ENCODE assay signal across 10 cellular contexts in the genomic region with DNA sequence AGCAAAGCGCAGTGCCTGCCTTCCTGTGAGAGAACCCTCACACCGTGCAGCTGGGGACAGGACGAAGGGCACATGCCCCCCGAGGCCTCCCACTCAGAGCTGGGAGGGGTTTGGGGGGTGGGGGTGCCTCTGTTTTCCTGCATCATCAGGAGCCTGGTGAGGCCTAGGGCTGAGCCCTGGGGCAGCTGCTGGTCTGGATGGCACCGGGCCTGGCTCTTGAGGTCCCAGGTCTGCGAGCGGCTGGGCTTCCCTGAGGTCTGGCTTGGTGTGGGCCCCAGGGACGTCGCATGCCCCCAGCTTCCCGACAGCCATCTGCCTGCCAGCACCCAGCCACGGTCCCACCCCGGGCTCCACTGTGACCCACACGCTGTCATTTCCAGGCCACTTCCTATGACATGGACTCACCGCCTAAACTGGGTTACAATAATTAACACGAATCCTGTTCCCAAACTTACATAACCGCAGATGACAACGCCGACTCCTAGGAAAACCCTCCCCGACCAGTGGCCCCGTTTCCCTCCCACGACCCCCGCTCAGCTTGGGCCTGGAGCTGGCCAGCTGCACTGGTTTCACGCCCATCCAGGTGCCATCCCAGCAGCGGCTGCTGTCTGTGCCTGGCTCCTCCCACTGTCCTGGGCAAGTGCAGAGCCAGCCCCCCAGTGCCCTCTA. TPM values are rescaled to one million over a fixed set of nuclear protein-coding genes. Genes with fewer than 3 reads are reported as not detected.
A peak's percentile ranks its signal among the peaks of the same experiment; 100 is the strongest.
DNase-seq lines count a peak whose midpoint lies in the region; ATAC-seq and TF ChIP-seq lines count a peak whose summit lies in the region.
"Had no signal": no experiment of that assay in that cellular context is flagged by ENCODE, and none has a peak within 500 bp of the region (broad histone marks: within the 10 kb centered on the region; RNA-seq: fewer than 3 reads in every experiment).

No MANE protein-coding gene starts in this region.

- no peaks in the 10 kb centered on the region for H3K27me3 Mint-ChIP-seq in endodermal cell (ENCODE audit: insufficient read depth)

- H3K9me3 Mint-ChIP-seq in endodermal cell: no peaks in the 10 kb centered on the region
- H3K9me3 Mint-ChIP-seq: stimulated activated naive B cell treated with anti-CD40 and anti-IgM and Interleukin-4, amounts not matched to agents 10 μg/mL and 1 μg/mL and 100 μg/mL, for 72 hours had no signal

- H3K4me1 ChIP-seq in endodermal cell (ENCODE audit: control insufficient read depth, insufficient read depth, low read length) (no peaks in the 10 kb centered on the region), lower lobe of right lung (peaks cover 81% of the 10 kb centered on the region), tibial artery (peaks cover 24 to 96% (median 88%) of the 10 kb centered on the region in 4 donors)

- H3K4me3 ChIP-seq in endodermal cell (ENCODE audit: low read length) (no peak overlapping the region), lower lobe of right lung (peak overlapping the region; percentile 3), tibial artery (peak overlapping the region; percentile 22 to 26)

- H3K9ac ChIP-seq in endodermal cell (ENCODE audit: extremely low read depth, low read length, poor library complexity, severe bottlenecking): no peak overlapping the region

- H3K4me1 Mint-ChIP-seq in endodermal cell: peaks cover 4% of the 10 kb centered on the region

- ATAC-seq in lower lobe of right lung: peak; percentile 2 to 8
- ATAC-seq: stimulated activated naive B cell treated with anti-CD40 and anti-IgM and Interleukin-4, amounts not matched to agents 10 μg/mL and 1 μg/mL and 100 μg/mL, for 72 hours had no signal

- WGBS in endodermal cell (ENCODE audit: insufficient coverage in 1 of 2, insufficient read length in 1 of 2), 2 experiments: 93 to 95% methylated on average over 17 to 24 of the region's 24 CpGs

- no peak overlapping the region for H3K27ac Mint-ChIP-seq in endodermal cell
- H3K27ac Mint-ChIP-seq: stimulated activated naive B cell treated with anti-CD40 and anti-IgM and Interleukin-4, amounts not matched to agents 10 μg/mL and 1 μg/mL and 100 μg/mL, for 72 hours had no signal

- H3K36me3 ChIP-seq in endodermal cell (ENCODE audit: control insufficient read depth, insufficient read depth, low read length) (no peaks in the 10 kb centered on the region), lower lobe of right lung (peaks cover 4% of the 10 kb centered on the region), tibial artery (peaks cover 0 to 11% (median 5%) of the 10 kb centered on the region in 3 donors)

- H3K27ac ChIP-seq in endodermal cell (ENCODE audit: low read depth, low read length) (no peak overlapping the region), lower lobe of right lung (peak overlapping the region; percentile 46), tibial artery (peak overlapping the region; percentile 96)

- intact Hi-C loops in lower lobe of right lung (cut with DNase I) (no loop called here), tibial artery (cut with DNase I; ENCODE audit: low total_unique reads) (loop anchor here (5.0 kb wide), 2 partner anchors 34 to 36 kb away; no protein-coding TSS in a partner anchor)

- H3K4me3 Mint-ChIP-seq in endodermal cell: no peak overlapping the region
- H3K4me3 Mint-ChIP-seq: stimulated activated naive B cell treated with anti-CD40 and anti-IgM and Interleukin-4, amounts not matched to agents 10 μg/mL and 1 μg/mL and 100 μg/mL, for 72 hours had no signal

- H3K9me3 ChIP-seq in endodermal cell (ENCODE audit: control insufficient read depth, low read length): no peaks in the 10 kb centered on the region
- no peaks in the 10 kb centered on the region for H3K9me3 ChIP-seq in lower lobe of right lung
- no peaks in the 10 kb centered on the region for H3K9me3 ChIP-seq in tibial artery

- H3K36me3 Mint-ChIP-seq in endodermal cell (ENCODE audit: low read depth): no peaks in the 10 kb centered on the region
- H3K36me3 Mint-ChIP-seq: stimulated activated naive B cell treated with anti-CD40 and anti-IgM and Interleukin-4, amounts not matched to agents 10 μg/mL and 1 μg/mL and 100 μg/mL, for 72 hours had no signal

- no peaks in the 10 kb centered on the region for H3K27me3 ChIP-seq in endodermal cell (ENCODE audit: control insufficient read depth, insufficient read depth, low read length, poor library complexity, severe bottlenecking)
- no peaks in the 10 kb centered on the region for H3K27me3 ChIP-seq in lower lobe of right lung (ENCODE audit: low read depth)
- no peaks in the 10 kb centered on the region for H3K27me3 ChIP-seq in tibial artery

- TF ChIP-seq CTCF in endodermal cell (conservative IDR thresholded peaks at IDR 0.05) (no peak), lower lobe of right lung (IDR thresholded peaks at IDR 0.05) (no peak), tibial artery (IDR thresholded peaks at IDR 0.05) (no peak)

- DNase-seq in HuH-7.5 (ENCODE audit: low spot score) (peak; percentile 13), endodermal cell (peak; percentile 47), lower lobe of right lung (peak; percentile 49), tibial artery (peak in 1 of 2 donors; percentile 89), NCI-H1417 treated with DMSO at 0.1 percent for 48 hours (lab: John Stamatoyannopoulos, UW) (no peak), islet precursor cell (no peak)
- DNase-seq in effector CD8-positive, alpha-beta T cell (lab: John Stamatoyannopoulos, UW): no peak
- DNase-seq: NCI-H1105; NCI-H526; stimulated activated naive B cell treated with anti-CD40 and anti-IgM and Interleukin-4, amounts not matched to agents 10 μg/mL and 1 μg/mL and 100 μg/mL, for 72 hours had no signal

RNA-seq across cellular contexts. Expression of gene NACC2, which starts 8.7 kb away (rescaled TPM):
- total RNA-seq in endodermal cell (10 to 100 TPM; 12.4 to 16.7 TPM), lower lobe of right lung (27.0 TPM)
- polyA plus RNA-seq in endodermal cell (2013, experiment 1 of 2): 6.4 TPM
- polyA plus RNA-seq in endodermal cell (2013, experiment 2 of 2): 6.8 TPM

RNA-seq across cellular contexts. Expression of gene TMEM250, which starts 32.3 kb away (rescaled TPM):
- 10 to 100 TPM; 56.4 to 58.4 TPM for total RNA-seq in endodermal cell
- polyA plus RNA-seq in endodermal cell (2013, experiment 1 of 2): 28.9 TPM
- polyA plus RNA-seq in endodermal cell (2013, experiment 2 of 2): 28.8 TPM
- total RNA-seq in lower lobe of right lung: 31.2 TPM

Comparison
In these comparisons a context has a peak if more than half of its experiments do, and no peak if none do; other contexts are left out.
1. DNase-seq: peak in HuH-7.5 (single experiment), endodermal cell (single experiment) and lower lobe of right lung (single experiment); none in NCI-H1417 treated with DMSO at 0.1 percent for 48 hours (single experiment), effector CD8-positive, alpha-beta T cell (single experiment) and islet precursor cell (single experiment).